ENCODE assay signal across 9 cellular contexts in genomic region chr13:20534038-20534608, GRCh38.
"Had no signal": no experiment of that assay in that cellular context is flagged by ENCODE, and none has a peak within 500 bp of the region (broad histone marks: within the 10 kb centered on the region; RNA-seq: fewer than 3 reads in every experiment).

No MANE protein-coding gene starts in this region.

- H3K4me3 Mint-ChIP-seq: HFFc6, IgD-negative memory B cell had no signal

- H3K9ac ChIP-seq: GM23248 had no signal

- ATAC-seq: HCT116 had no signal

- H3K4me3 ChIP-seq: GM23248, HAP-1 had no signal

- H3K36me3 ChIP-seq: HAP-1 had no signal

- H3K4me1 ChIP-seq: HAP-1 had no signal

- H3K27me3 Mint-ChIP-seq: IgD-negative memory B cell had no signal

- H3K9me3 Mint-ChIP-seq: HFFc6 had no signal

- FAIRE-seq: HTR-8/SVneo had no signal

- H3K4me1 Mint-ChIP-seq: IgD-negative memory B cell had no signal

- H2AFZ ChIP-seq: GM23248 had no signal

- H3K27ac ChIP-seq: GM23248 had no signal

- DNase-seq: GM23248, GOT3, H7, HFFc6, KBM-7 had no signal

- H3K27ac Mint-ChIP-seq: HFFc6, IgD-negative memory B cell had no signal
